Comparison of ENCODE assay signal across 10 cellular contexts in genomic region chr2:217685255-217685605, GRCh38.
DNase-seq lines count a peak whose midpoint lies in the region; FAIRE-seq and TF ChIP-seq lines count a peak whose summit lies in the region.
"Had no signal": no experiment of that assay in that cellular context is flagged by ENCODE, and none has a peak within 500 bp of the region (broad histone marks: within the 10 kb centered on the region; RNA-seq: fewer than 3 reads in every experiment).

No MANE protein-coding gene starts in this region.

- peak; percentile 5 for DNase-seq in NCI-H345 (lab: John Stamatoyannopoulos, UW)
- no peak for DNase-seq in NCI-H345 treated with DMSO at 0.1 percent for 48 hours (lab: John Stamatoyannopoulos, UW; ENCODE audit: unreplicated experiment)
- DNase-seq in astrocyte of the spinal cord (ENCODE audit: low read depth, low spot score) = peak; percentile 90
- no peak for DNase-seq in keratinocyte (ENCODE audit: low read depth, low spot score)
- peak; percentile 62 to 85 for DNase-seq in uterus
- DNase-seq in effector CD4-positive, alpha-beta T cell = no peak
- DNase-seq in stimulated activated CD4-positive, alpha-beta T cell treated with anti-CD3 and anti-CD28 coated beads, Interleukin-2, amount 100 ng/mL, for 48 hours = no peak
- no peak for DNase-seq in occipital lobe (lab: John Stamatoyannopoulos, UW)

- H4K20me1 ChIP-seq in keratinocyte (ENCODE audit: control insufficient read depth, extremely low read depth, insufficient read depth, low read length) = no peaks in the 10 kb centered on the region
- H4K20me1 ChIP-seq: BLaER1 treated with 17β-estradiol and CSF1 and Interleukin-3, amounts not matched to agents 10 nM and 100 nM had no signal

- no peak for TF ChIP-seq POLR2A in uterus (IDR thresholded peaks at IDR 0.05)

- no peak overlapping the region for H2AFZ ChIP-seq in keratinocyte (ENCODE audit: control insufficient read depth, low read length)

- H3K4me3 ChIP-seq in astrocyte of the spinal cord (ENCODE audit: low read depth, low read length) = no peak overlapping the region
- H3K4me3 ChIP-seq in keratinocyte (ENCODE audit: control insufficient read depth in 2 of 3, extremely low read depth in 1 of 3, insufficient read depth in 2 of 3, low read depth in 1 of 3, low read length in 3 of 3) = no peak overlapping the region
- H3K4me3 ChIP-seq in uterus = no peak overlapping the region
- H3K4me3 ChIP-seq: BLaER1 treated with 17β-estradiol and CSF1 and Interleukin-3, amounts not matched to agents 10 nM and 100 nM; SK-N-MC had no signal

- H3K4me1 ChIP-seq in keratinocyte (ENCODE audit: control insufficient read depth, extremely low read depth, insufficient read depth, low read length) (peaks cover 9% of the 10 kb centered on the region), uterus (no peaks in the 10 kb centered on the region)

- H3K27me3 ChIP-seq in keratinocyte (ENCODE audit: control insufficient read depth, extremely low read depth, insufficient read depth, low read length) (no peaks in the 10 kb centered on the region), uterus (no peaks in the 10 kb centered on the region)
- H3K27me3 ChIP-seq: BLaER1 treated with 17β-estradiol and CSF1 and Interleukin-3, amounts not matched to agents 10 nM and 100 nM had no signal

- dilution Hi-C loops in keratinocyte (cut with MboI; ENCODE audit: extremely low pct_ligation_motif_present, low sequenced_read_pairs) = no loop called here

- H3K9me3 ChIP-seq in keratinocyte (ENCODE audit: control insufficient read depth, low read depth, low read length) (no peaks in the 10 kb centered on the region), uterus (no peaks in the 10 kb centered on the region)

- H3K27ac ChIP-seq in keratinocyte (ENCODE audit: control insufficient read depth, insufficient read depth, low read length) = no peak overlapping the region
- H3K27ac ChIP-seq in uterus = peak overlapping the region; percentile 64
- H3K27ac ChIP-seq: BLaER1 treated with 17β-estradiol and CSF1 and Interleukin-3, amounts not matched to agents 10 nM and 100 nM; SK-N-MC had no signal

- in situ Hi-C loops in astrocyte of the spinal cord (cut with HindIII; ENCODE audit: low sequenced_read_pairs) = no loop called here

- no peaks in the 10 kb centered on the region for H3K9me1 ChIP-seq in keratinocyte (ENCODE audit: control insufficient read depth, extremely low read depth, insufficient read depth, low read length)

- FAIRE-seq in keratinocyte (lab: Jason Lieb, UNC) = peak; percentile 80

- H3K79me2 ChIP-seq in keratinocyte (ENCODE audit: control insufficient read depth, insufficient read depth, low read length) = no peaks in the 10 kb centered on the region

- no peak overlapping the region for H3K9ac ChIP-seq in keratinocyte (ENCODE audit: control insufficient read depth, extremely low read depth, insufficient read depth, low read length)
- H3K9ac ChIP-seq: BLaER1 treated with 17β-estradiol and CSF1 and Interleukin-3, amounts not matched to agents 10 nM and 100 nM had no signal

- peak overlapping the region; percentile 2 for H3K4me2 ChIP-seq in keratinocyte (ENCODE audit: control insufficient read depth, extremely low read depth, insufficient read depth, low read depth, low read length)

- intact Hi-C loops in uterus (cut with DNase I; ENCODE audit: low total_unique reads) = no loop called here

- H3K36me3 ChIP-seq in keratinocyte (ENCODE audit: control insufficient read depth in 2 of 2, extremely low read depth in 1 of 2, insufficient read depth in 2 of 2, low read length in 2 of 2) = no peaks in the 10 kb centered on the region
- H3K36me3 ChIP-seq in uterus = no peaks in the 10 kb centered on the region
- H3K36me3 ChIP-seq: BLaER1 treated with 17β-estradiol and CSF1 and Interleukin-3, amounts not matched to agents 10 nM and 100 nM had no signal

- TF ChIP-seq CTCF in astrocyte of the spinal cord (IDR thresholded peaks at IDR 0.05; ENCODE audit: low read depth, low read length) (no peak), keratinocyte (optimal IDR thresholded peaks at IDR 0.05 in 1 of 3, IDR thresholded peaks at IDR 0.05 in 1 of 3, conservative IDR thresholded peaks at IDR 0.05 in 1 of 3; ENCODE audit: extremely low read depth in 1 of 3, insufficient read depth in 2 of 3, low read length in 3 of 3) (no peak), uterus (IDR thresholded peaks at IDR 0.05) (no peak)

Comparison
In these comparisons a context has a peak if more than half of its experiments do, and no peak if none do; other contexts are left out.
1. DNase-seq: peak in NCI-H345 (single experiment), astrocyte of the spinal cord (single experiment) and uterus (2 of 2); none in NCI-H345 treated with DMSO at 0.1 percent for 48 hours (single experiment), keratinocyte (single experiment), effector CD4-positive, alpha-beta T cell (single experiment), stimulated activated CD4-positive, alpha-beta T cell treated with anti-CD3 and anti-CD28 coated beads, Interleukin-2, amount 100 ng/mL, for 48 hours (0 of 2) and occipital lobe (single experiment).